ENCODE assay signal across 2 cellular contexts in the genomic region with DNA sequence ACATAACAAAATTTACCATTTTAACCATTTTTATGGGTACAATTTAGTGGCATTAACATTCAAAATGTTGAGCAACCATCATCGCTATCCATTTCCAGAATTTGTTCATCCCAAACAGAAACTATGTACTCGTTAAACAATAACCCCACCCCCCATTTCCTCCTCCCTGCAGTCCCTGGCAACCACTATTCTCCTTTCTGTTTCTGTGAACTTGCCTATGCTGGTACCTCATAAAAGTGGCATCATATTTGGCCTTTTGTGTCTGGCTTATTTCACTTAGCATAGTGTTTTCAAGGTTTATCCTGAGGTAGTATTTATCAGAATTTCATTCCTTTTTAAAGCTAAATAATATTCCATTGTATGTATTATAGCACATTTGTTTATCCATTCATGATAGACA.
TF ChIP-seq lines count a peak whose summit lies in the region.

No MANE protein-coding gene starts in this region.

TF ChIP-seq in liver, 16 proteins besides CTCF, POLR2A, EP300 and RAD21 (continued from another document):
- TF ChIP-seq, protein P1, sequence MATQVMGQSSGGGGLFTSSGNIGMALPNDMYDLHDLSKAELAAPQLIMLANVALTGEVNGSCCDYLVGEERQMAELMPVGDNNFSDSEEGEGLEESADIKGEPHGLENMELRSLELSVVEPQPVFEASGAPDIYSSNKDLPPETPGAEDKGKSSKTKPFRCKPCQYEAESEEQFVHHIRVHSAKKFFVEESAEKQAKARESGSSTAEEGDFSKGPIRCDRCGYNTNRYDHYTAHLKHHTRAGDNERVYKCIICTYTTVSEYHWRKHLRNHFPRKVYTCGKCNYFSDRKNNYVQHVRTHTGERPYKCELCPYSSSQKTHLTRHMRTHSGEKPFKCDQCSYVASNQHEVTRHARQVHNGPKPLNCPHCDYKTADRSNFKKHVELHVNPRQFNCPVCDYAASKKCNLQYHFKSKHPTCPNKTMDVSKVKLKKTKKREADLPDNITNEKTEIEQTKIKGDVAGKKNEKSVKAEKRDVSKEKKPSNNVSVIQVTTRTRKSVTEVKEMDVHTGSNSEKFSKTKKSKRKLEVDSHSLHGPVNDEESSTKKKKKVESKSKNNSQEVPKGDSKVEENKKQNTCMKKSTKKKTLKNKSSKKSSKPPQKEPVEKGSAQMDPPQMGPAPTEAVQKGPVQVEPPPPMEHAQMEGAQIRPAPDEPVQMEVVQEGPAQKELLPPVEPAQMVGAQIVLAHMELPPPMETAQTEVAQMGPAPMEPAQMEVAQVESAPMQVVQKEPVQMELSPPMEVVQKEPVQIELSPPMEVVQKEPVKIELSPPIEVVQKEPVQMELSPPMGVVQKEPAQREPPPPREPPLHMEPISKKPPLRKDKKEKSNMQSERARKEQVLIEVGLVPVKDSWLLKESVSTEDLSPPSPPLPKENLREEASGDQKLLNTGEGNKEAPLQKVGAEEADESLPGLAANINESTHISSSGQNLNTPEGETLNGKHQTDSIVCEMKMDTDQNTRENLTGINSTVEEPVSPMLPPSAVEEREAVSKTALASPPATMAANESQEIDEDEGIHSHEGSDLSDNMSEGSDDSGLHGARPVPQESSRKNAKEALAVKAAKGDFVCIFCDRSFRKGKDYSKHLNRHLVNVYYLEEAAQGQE (IDR thresholded peaks at IDR 0.05): no peak
- TF ChIP-seq, protein P2, sequence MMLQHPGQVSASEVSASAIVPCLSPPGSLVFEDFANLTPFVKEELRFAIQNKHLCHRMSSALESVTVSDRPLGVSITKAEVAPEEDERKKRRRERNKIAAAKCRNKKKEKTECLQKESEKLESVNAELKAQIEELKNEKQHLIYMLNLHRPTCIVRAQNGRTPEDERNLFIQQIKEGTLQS (IDR thresholded peaks at IDR 0.05): no peak
- peak; percentile 34 to 58 for TF ChIP-seq HNF4A (conservative IDR thresholded peaks at IDR 0.05)
- TF ChIP-seq NR2F2 (IDR thresholded peaks at IDR 0.05): no peak
- TF ChIP-seq, protein P3, sequence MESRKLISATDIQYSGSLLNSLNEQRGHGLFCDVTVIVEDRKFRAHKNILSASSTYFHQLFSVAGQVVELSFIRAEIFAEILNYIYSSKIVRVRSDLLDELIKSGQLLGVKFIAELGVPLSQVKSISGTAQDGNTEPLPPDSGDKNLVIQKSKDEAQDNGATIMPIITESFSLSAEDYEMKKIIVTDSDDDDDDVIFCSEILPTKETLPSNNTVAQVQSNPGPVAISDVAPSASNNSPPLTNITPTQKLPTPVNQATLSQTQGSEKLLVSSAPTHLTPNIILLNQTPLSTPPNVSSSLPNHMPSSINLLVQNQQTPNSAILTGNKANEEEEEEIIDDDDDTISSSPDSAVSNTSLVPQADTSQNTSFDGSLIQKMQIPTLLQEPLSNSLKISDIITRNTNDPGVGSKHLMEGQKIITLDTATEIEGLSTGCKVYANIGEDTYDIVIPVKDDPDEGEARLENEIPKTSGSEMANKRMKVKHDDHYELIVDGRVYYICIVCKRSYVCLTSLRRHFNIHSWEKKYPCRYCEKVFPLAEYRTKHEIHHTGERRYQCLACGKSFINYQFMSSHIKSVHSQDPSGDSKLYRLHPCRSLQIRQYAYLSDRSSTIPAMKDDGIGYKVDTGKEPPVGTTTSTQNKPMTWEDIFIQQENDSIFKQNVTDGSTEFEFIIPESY (IDR thresholded peaks at IDR 0.05): no peak
- peak in 1 of 2 donors; percentile 16 for TF ChIP-seq JUND (IDR thresholded peaks at IDR 0.05)
- no peak for TF ChIP-seq EGR1 (IDR thresholded peaks at IDR 0.05; ENCODE audit: low read depth in 2 of 2)
- TF ChIP-seq FOXA2 (IDR thresholded peaks at IDR 0.05): no peak

TF ChIP-seq in HepG2, 621 proteins besides CTCF, POLR2A, EP300 and RAD21:
- TF ChIP-seq, protein P4, sequence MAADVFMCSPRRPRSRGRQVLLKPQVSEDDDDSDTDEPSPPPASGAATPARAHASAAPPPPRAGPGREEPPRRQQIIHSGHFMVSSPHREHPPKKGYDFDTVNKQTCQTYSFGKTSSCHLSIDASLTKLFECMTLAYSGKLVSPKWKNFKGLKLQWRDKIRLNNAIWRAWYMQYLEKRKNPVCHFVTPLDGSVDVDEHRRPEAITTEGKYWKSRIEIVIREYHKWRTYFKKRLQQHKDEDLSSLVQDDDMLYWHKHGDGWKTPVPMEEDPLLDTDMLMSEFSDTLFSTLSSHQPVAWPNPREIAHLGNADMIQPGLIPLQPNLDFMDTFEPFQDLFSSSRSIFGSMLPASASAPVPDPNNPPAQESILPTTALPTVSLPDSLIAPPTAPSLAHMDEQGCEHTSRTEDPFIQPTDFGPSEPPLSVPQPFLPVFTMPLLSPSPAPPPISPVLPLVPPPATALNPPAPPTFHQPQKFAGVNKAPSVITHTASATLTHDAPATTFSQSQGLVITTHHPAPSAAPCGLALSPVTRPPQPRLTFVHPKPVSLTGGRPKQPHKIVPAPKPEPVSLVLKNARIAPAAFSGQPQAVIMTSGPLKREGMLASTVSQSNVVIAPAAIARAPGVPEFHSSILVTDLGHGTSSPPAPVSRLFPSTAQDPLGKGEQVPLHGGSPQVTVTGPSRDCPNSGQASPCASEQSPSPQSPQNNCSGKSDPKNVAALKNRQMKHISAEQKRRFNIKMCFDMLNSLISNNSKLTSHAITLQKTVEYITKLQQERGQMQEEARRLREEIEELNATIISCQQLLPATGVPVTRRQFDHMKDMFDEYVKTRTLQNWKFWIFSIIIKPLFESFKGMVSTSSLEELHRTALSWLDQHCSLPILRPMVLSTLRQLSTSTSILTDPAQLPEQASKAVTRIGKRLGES (CRISPR knock-in tag; IDR thresholded peaks at IDR 0.05; ENCODE audit: borderline replicate concordance): no peak
- TF ChIP-seq BHLHE40 (IDR thresholded peaks at IDR 0.05; ENCODE audit: low read length): no peak
- TF ChIP-seq ERF (CRISPR knock-in tag; IDR thresholded peaks at IDR 0.05): no peak
- TF ChIP-seq SMAD1 (CRISPR knock-in tag; IDR thresholded peaks at IDR 0.05; ENCODE audit: borderline replicate concordance, low read depth): no peak
- TF ChIP-seq FOXA1 (IDR thresholded peaks at IDR 0.05): no peak
- TF ChIP-seq FOXA1 (CRISPR knock-in tag; IDR thresholded peaks at IDR 0.05): no peak
- TF ChIP-seq, protein P5, sequence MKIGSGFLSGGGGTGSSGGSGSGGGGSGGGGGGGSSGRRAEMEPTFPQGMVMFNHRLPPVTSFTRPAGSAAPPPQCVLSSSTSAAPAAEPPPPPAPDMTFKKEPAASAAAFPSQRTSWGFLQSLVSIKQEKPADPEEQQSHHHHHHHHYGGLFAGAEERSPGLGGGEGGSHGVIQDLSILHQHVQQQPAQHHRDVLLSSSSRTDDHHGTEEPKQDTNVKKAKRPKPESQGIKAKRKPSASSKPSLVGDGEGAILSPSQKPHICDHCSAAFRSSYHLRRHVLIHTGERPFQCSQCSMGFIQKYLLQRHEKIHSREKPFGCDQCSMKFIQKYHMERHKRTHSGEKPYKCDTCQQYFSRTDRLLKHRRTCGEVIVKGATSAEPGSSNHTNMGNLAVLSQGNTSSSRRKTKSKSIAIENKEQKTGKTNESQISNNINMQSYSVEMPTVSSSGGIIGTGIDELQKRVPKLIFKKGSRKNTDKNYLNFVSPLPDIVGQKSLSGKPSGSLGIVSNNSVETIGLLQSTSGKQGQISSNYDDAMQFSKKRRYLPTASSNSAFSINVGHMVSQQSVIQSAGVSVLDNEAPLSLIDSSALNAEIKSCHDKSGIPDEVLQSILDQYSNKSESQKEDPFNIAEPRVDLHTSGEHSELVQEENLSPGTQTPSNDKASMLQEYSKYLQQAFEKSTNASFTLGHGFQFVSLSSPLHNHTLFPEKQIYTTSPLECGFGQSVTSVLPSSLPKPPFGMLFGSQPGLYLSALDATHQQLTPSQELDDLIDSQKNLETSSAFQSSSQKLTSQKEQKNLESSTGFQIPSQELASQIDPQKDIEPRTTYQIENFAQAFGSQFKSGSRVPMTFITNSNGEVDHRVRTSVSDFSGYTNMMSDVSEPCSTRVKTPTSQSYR (CRISPR knock-in tag; IDR thresholded peaks at IDR 0.05; ENCODE audit: borderline replicate concordance): no peak
- no peak for TF ChIP-seq BORCS8-MEF2B (CRISPR knock-in tag; IDR thresholded peaks at IDR 0.05)
- no peak for TF ChIP-seq ZC3H13 (CRISPR knock-in tag; IDR thresholded peaks at IDR 0.05)
